13 cellular contexts compared by ENCODE assay signal in the genomic region with DNA sequence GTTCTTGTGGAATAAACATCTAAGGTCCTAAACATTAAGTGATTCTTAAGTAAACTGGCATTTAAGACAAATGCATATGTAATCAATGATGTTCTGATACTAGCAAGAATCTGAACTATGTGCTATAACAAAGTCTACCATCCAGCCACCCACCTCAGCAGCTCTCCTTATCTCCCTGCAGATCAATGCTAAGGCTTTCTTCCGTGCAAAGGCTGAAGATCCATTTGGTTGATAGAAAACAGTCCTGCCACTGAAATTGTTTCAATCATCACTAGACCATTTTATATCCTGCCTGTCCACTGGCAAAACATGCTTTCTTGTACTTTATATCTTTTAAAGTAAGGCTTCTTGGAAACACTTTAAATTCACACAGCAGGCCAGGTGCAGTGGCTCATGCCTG. TPM values are rescaled to one million over a fixed set of nuclear protein-coding genes. Genes with fewer than 3 reads are reported as not detected.
"Had no signal": no experiment of that assay in that cellular context is flagged by ENCODE, and none has a peak within 500 bp of the region (broad histone marks: within the 10 kb centered on the region; RNA-seq: fewer than 3 reads in every experiment).

No MANE protein-coding gene starts in this region.

- H3K4me1 ChIP-seq: sigmoid colon had no signal

- H3K27ac ChIP-seq: cardiac muscle cell, heart right ventricle, sigmoid colon, VCaP had no signal

- DNase-seq: activated naive CD4-positive, alpha-beta T cell treated with anti-CD3 and anti-CD28 coated beads for 36 hours; activated T-cell treated with anti-CD3 and anti-CD28 coated beads, Interleukin-2, amount 50 U/mL, for 72 hours; heart right ventricle; sigmoid colon; stimulated activated CD4-positive, alpha-beta T cell treated with anti-CD3 and anti-CD28 coated beads, Interleukin-12 subunit alpha, Interleukin-12 subunit beta, amount 100 ng/mL, for 4 hours; SW 1271; T1000 had no signal

- H3K9me3 ChIP-seq: heart right ventricle, sigmoid colon had no signal

- H3K4me3 Mint-ChIP-seq: activated naive CD4-positive, alpha-beta T cell treated with anti-CD3 and anti-CD28 coated beads for 36 hours; stimulated activated naive CD8-positive, alpha-beta T cell treated with anti-CD3 and anti-CD28 coated beads, Interleukin-15, Interleukin-2, amounts not matched to agents 100 ng/mL and 50 ng/mL, for 24 hours had no signal

- H3K27ac Mint-ChIP-seq: activated naive CD4-positive, alpha-beta T cell treated with anti-CD3 and anti-CD28 coated beads for 36 hours had no signal

- H3K9me3 Mint-ChIP-seq: activated naive CD4-positive, alpha-beta T cell treated with anti-CD3 and anti-CD28 coated beads for 36 hours; activated T-cell treated with anti-CD3 and anti-CD28 coated beads, Interleukin-2, amount 50 U/mL, for 72 hours; stimulated activated naive CD8-positive, alpha-beta T cell treated with anti-CD3 and anti-CD28 coated beads, Interleukin-15, Interleukin-2, amounts not matched to agents 100 ng/mL and 50 ng/mL, for 24 hours had no signal

- ATAC-seq: activated T-cell treated with anti-CD3 and anti-CD28 coated beads, Interleukin-2, amount 50 U/mL, for 72 hours; heart right ventricle; left lobe of liver had no signal

- H3K36me3 ChIP-seq: cardiac muscle cell, heart right ventricle, sigmoid colon had no signal

- H3K27me3 ChIP-seq: sigmoid colon had no signal

- H3K4me3 ChIP-seq: cardiac muscle cell, heart right ventricle, sigmoid colon had no signal

- H3K27me3 Mint-ChIP-seq: stimulated activated naive CD8-positive, alpha-beta T cell treated with anti-CD3 and anti-CD28 coated beads, Interleukin-15, Interleukin-2, amounts not matched to agents 100 ng/mL and 50 ng/mL, for 24 hours had no signal

RNA-seq across cellular contexts. Expression of a gene that starts 6.3 kb away (rescaled TPM):
- total RNA-seq: cardiac muscle cell, heart right ventricle, left lobe of liver, mesenteric fat pad, sigmoid colon, urinary bladder had no signal
- polyA plus RNA-seq: urinary bladder had no signal
